ENCODE assay signal across 26 cellular contexts in genomic region chr12:24278832-24279231, GRCh38.
A peak's percentile ranks its signal among the peaks of the same experiment; 100 is the strongest.
DNase-seq lines count a peak whose midpoint lies in the region; ATAC-seq, FAIRE-seq and TF ChIP-seq lines count a peak whose summit lies in the region.
"Had no signal": no experiment of that assay in that cellular context is flagged by ENCODE, and none has a peak within 500 bp of the region (broad histone marks: within the 10 kb centered on the region; RNA-seq: fewer than 3 reads in every experiment).

No MANE protein-coding gene starts in this region.

- H3K9me3 ChIP-seq in OCI-LY3 (ENCODE audit: insufficient read depth, low read length) (no peaks in the 10 kb centered on the region), T-helper 17 cell (ENCODE audit: control insufficient read depth, low read length, poor library complexity, severe bottlenecking) (no peaks in the 10 kb centered on the region), WERI-Rb-1 (ENCODE audit: severe bottlenecking) (no peaks in the 10 kb centered on the region)
- H3K9me3 ChIP-seq: HAP-1, SJSA1 had no signal

- peaks cover 25% of the 10 kb centered on the region for H3K4me1 ChIP-seq in OCI-LY3 (ENCODE audit: low read length)
- H3K4me1 ChIP-seq: HAP-1 had no signal

- H3K27ac ChIP-seq in C4-2B, result no peak overlapping the region
- no peak overlapping the region for H3K27ac ChIP-seq in OCI-LY3 (ENCODE audit: low read length)
- H3K27ac ChIP-seq in WERI-Rb-1, result no peak overlapping the region
- H3K27ac ChIP-seq: KMS-11, SJSA1 had no signal

- H3K4me3 ChIP-seq in OCI-LY3 (ENCODE audit: low read length) (no peak overlapping the region), WERI-Rb-1 (ENCODE audit: low read depth, low read length) (no peak overlapping the region)
- H3K4me3 ChIP-seq: GM23338, HAP-1, SJSA1 had no signal

- no peak overlapping the region for H2AFZ ChIP-seq in OCI-LY3 (ENCODE audit: low read depth, low read length)
- H2AFZ ChIP-seq: GM23338 had no signal

- no peaks in the 10 kb centered on the region for H3K9me3 Mint-ChIP-seq in chondrocyte (ENCODE audit: low read depth)
- H3K9me3 Mint-ChIP-seq: GM23338 had no signal

- DNase-seq in chondrocyte (ENCODE audit: low spot score) (no peak), T-helper 17 cell (no peak), WERI-Rb-1 (no peak), GM03348 (ENCODE audit: low spot score) (no peak)
- DNase-seq: COR-L47, DMS 273 treated with DMSO at 0.1 percent for 48 hours, DMS79 treated with DMSO at 0.1 percent for 48 hours, MV-4-11, NCI-H1105 treated with DMSO at 0.1 percent for 48 hours, NCI-H2081, NCI-H2171, NCI-H345, NCI-H524, NCI-H82 had no signal

- H3K9ac ChIP-seq in OCI-LY3 (ENCODE audit: low read length), result no peak overlapping the region
- H3K9ac ChIP-seq: KMS-11 had no signal

- no peak for ATAC-seq in T-helper 17 cell
- no peak for ATAC-seq in HG02642 (IDR thresholded peaks at IDR 0.05; ENCODE audit: poor library complexity, unreplicated experiment)
- ATAC-seq: GM23338, Right ventricle myocardium inferior had no signal

- FAIRE-seq in islet of Langerhans (lab: Jason Lieb, UNC), result peak; percentile 27
- FAIRE-seq: GM12892, GM18507, HTR-8/SVneo had no signal

- H3K27me3 Mint-ChIP-seq in chondrocyte (ENCODE audit: low read depth) (no peaks in the 10 kb centered on the region), T-helper 17 cell (no peaks in the 10 kb centered on the region)

- H4K20me1 ChIP-seq in OCI-LY3 (ENCODE audit: insufficient read depth, low read length), result peaks cover 62% of the 10 kb centered on the region

- H3K4me1 Mint-ChIP-seq in chondrocyte (ENCODE audit: low read depth) (no peaks in the 10 kb centered on the region), T-helper 17 cell (no peaks in the 10 kb centered on the region)

- H3K27me3 ChIP-seq in OCI-LY3 (ENCODE audit: low read depth, low read length) (no peaks in the 10 kb centered on the region), WERI-Rb-1 (ENCODE audit: insufficient read depth, low read depth, severe bottlenecking) (no peaks in the 10 kb centered on the region)
- H3K27me3 ChIP-seq: SJSA1 had no signal

- TF ChIP-seq CTCF in C4-2B (conservative IDR thresholded peaks at IDR 0.05), result peak; percentile 10; the same call in 1 of the 2 replicates
- peak; percentile 24; the same call in 1 of the 2 replicates for TF ChIP-seq CTCF in OCI-LY3 (IDR thresholded peaks at IDR 0.05; ENCODE audit: low read depth, low read length)
- peak; percentile 73 for TF ChIP-seq CTCF in chondrocyte (IDR thresholded peaks at IDR 0.05)
- no peak for TF ChIP-seq CTCF in WERI-Rb-1 (IDR thresholded peaks at IDR 0.05; ENCODE audit: low read depth, low read length)

- peaks cover 69% of the 10 kb centered on the region for H3K79me2 ChIP-seq in OCI-LY3 (ENCODE audit: low read length)

- no peak overlapping the region for H3K27ac Mint-ChIP-seq in chondrocyte (ENCODE audit: unreplicated experiment)
- H3K27ac Mint-ChIP-seq in T-helper 17 cell, result no peak overlapping the region

- H3K4me3 Mint-ChIP-seq in chondrocyte (ENCODE audit: unreplicated experiment) (no peak overlapping the region), T-helper 17 cell (no peak overlapping the region)
- H3K4me3 Mint-ChIP-seq: GM23338 had no signal

- H3K36me3 Mint-ChIP-seq in chondrocyte (ENCODE audit: low read depth), result no peaks in the 10 kb centered on the region
- no peaks in the 10 kb centered on the region for H3K36me3 Mint-ChIP-seq in T-helper 17 cell (ENCODE audit: low read depth)

- no peak overlapping the region for H3K4me2 ChIP-seq in OCI-LY3 (ENCODE audit: low read length)
- H3K4me2 ChIP-seq: GM23338, KMS-11 had no signal

- peaks cover 15% of the 10 kb centered on the region for H3K36me3 ChIP-seq in OCI-LY3 (replicated peaks; ENCODE audit: low read depth, low read length)
- no peaks in the 10 kb centered on the region for H3K36me3 ChIP-seq in WERI-Rb-1
- H3K36me3 ChIP-seq: HAP-1, SJSA1 had no signal
